ENCODE assay signal across 8 cellular contexts in the genomic region with DNA sequence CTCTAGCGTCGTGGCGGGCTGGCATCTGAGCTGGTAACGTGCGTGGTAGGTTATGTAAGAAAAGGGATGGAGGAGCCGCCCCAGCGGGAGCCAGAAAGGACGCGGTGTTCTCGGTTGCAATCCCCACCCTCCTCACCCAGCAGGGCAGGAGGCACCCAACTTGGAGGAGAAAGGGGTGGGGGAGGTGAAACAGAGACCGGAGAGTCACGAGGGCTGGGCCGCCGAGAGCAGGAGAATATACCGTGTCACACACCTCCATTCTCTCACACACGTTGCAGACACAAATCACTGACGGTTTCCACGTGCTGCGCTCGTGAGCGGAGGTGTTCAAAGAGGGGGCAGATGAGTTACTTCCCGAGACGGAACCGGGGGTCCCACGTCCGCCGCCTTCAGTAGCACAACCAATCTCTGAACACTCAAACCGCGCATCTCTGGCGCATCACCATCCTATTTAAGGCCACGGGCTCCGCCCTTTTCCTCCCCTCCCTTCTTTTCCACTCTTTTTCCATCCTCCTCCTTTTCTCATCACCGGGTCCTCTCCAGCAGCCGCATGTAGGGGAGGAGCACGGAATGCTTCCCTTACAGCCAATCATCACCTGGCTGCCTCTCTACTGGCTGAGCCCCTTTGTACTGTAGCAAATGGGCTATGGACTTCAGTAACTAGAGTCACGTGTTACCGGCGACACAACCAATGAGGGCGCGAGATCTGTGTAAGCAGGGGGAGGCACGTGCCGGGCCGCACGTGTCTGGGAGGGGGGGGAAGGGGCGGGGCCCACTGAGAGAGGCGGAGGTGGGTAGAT. TPM values are rescaled to one million over a fixed set of nuclear protein-coding genes. Genes with fewer than 3 reads are reported as not detected.
DNase-seq lines count a peak whose midpoint lies in the region; ATAC-seq and TF ChIP-seq lines count a peak whose summit lies in the region.

A gene with protein sequence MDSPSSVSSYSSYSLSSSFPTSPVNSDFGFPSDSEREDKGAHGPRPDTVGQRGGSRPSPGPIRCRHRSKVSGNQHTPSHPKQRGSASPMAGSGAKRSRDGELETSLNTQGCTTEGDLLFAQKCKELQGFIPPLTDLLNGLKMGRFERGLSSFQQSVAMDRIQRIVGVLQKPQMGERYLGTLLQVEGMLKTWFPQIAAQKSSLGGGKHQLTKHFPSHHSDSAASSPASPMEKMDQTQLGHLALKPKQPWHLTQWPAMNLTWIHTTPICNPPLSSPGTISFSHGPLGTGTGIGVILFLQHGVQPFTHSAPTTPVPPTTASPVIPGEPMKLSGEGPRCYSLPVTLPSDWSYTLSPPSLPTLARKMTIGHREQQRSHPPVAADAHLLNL (plus strand): TSS at position 797 of the 800 bp plus-strand sequence. CDS start 714 bp downstream, outside the sequence.

- no peak for TF ChIP-seq CTCF in chondrocyte (IDR thresholded peaks at IDR 0.05)

- peak within 1 kb of the TSS; percentile 94 for H3K27ac Mint-ChIP-seq in chondrocyte (ENCODE audit: unreplicated experiment)

- H3K9me3 Mint-ChIP-seq in chondrocyte (ENCODE audit: low read depth), result no peaks in the 10 kb centered on the region

- H3K4me3 Mint-ChIP-seq in chondrocyte (ENCODE audit: unreplicated experiment), result peak within 1 kb of the TSS; percentile 79

- DNase-seq in DMS53 treated with DMSO at 0.1 percent for 48 hours (lab: John Stamatoyannopoulos, UW; ENCODE audit: unreplicated experiment) (peak; percentile 97), NCI-H2196 treated with DMSO at 0.1 percent for 48 hours (lab: John Stamatoyannopoulos, UW; ENCODE audit: unreplicated experiment) (peak; percentile 99), chondrocyte (ENCODE audit: low spot score) (no peak), islet precursor cell (peak; percentile 81), smooth muscle cell of the brain vasculature (ENCODE audit: low read depth, low spot score) (peak; percentile 97)
- DNase-seq in activated CD4-positive, alpha-beta T cell treated with anti-CD3 and anti-CD28 coated beads for 4 hours, result peak; percentile 75 to 84

- peak; percentile 68 for ATAC-seq in HG02840 (IDR thresholded peaks at IDR 0.05; ENCODE audit: low FRiP score, unreplicated experiment)
- ATAC-seq in HG03139 (IDR thresholded peaks at IDR 0.05; ENCODE audit: unreplicated experiment), result no peak

- peaks cover 18% of the 10 kb centered on the region for H3K4me1 Mint-ChIP-seq in chondrocyte (ENCODE audit: low read depth)

- peaks cover 19% of the 10 kb centered on the region for H3K36me3 Mint-ChIP-seq in chondrocyte (ENCODE audit: low read depth)

- H3K27me3 Mint-ChIP-seq in chondrocyte (ENCODE audit: low read depth), result no peaks in the 10 kb centered on the region

RNA-seq across cellular contexts. Expression of the gene that starts here (rescaled TPM):
- total RNA-seq in chondrocyte, result 3.1 to 3.9 TPM (median 3.1 TPM) in 3 replicates
